ENCODE assay signal across 15 cellular contexts in genomic region chr9:127485995-127486394, GRCh38. TPM values are rescaled to one million over a fixed set of nuclear protein-coding genes. Genes with fewer than 3 reads are reported as not detected.
DNase-seq lines count a peak whose midpoint lies in the region; ATAC-seq, FAIRE-seq and TF ChIP-seq lines count a peak whose summit lies in the region.
"Had no signal": no experiment of that assay in that cellular context is flagged by ENCODE, and none has a peak within 500 bp of the region (broad histone marks: within the 10 kb centered on the region; RNA-seq: fewer than 3 reads in every experiment).

No MANE protein-coding gene starts in this region.

- no peaks in the 10 kb centered on the region for H3K27me3 Mint-ChIP-seq in H9 (ENCODE audit: low read depth)
- no peaks in the 10 kb centered on the region for H3K27me3 Mint-ChIP-seq in activated T-cell treated with anti-CD3 and anti-CD28 coated beads, Interleukin-2, amount 50 U/mL, for 72 hours (ENCODE audit: low read depth)
- H3K27me3 Mint-ChIP-seq in CD4-positive, alpha-beta T cell = no peaks in the 10 kb centered on the region

- POLR2A ChIA-PET in H1 (lab: Charles Lee; ENCODE audit: partially characterized antibody) = interaction anchor here (0.7 kb wide), 1 partner anchor 27 kb away, joined by 3 read pairs; no protein-coding TSS in a partner anchor
- POLR2A ChIA-PET in CD4-positive, alpha-beta T cell (lab: Charles Lee) = no interaction called here

- ATAC-seq in omental fat pad (ENCODE audit: low FRiP score) = peak; percentile 52
- ATAC-seq in activated T-cell treated with anti-CD3 and anti-CD28 coated beads, Interleukin-2, amount 50 U/mL, for 72 hours (replicated peaks in 1 of 2) = no peak
- ATAC-seq in CD4-positive, alpha-beta T cell (ENCODE audit: poor library complexity) = no peak

- H3K56ac ChIP-seq in H9 (ENCODE audit: insufficient read length, low read depth, low read length) = no peak overlapping the region
- no peak overlapping the region for H3K56ac ChIP-seq in H1 (replicated peaks; ENCODE audit: insufficient read length, low read depth, low read length)

- H4K8ac ChIP-seq in H9 (replicated peaks; ENCODE audit: insufficient read length, low read depth, low read length) (no peak overlapping the region), H1 (ENCODE audit: extremely low read depth, insufficient read depth, low read length) (no peak overlapping the region)

- FAIRE-seq in H1 (lab: Jason Lieb, UNC) = no peak

- DNase-seq in H9 (no peak), H1 (ENCODE audit: low read depth in 1 of 2, low spot score in 2 of 2) (no peak), omental fat pad (ENCODE audit: low spot score) (no peak), middle frontal gyrus (ENCODE audit: extremely low spot score, low spot score) (no peak)
- no peak for DNase-seq in activated T-cell treated with anti-CD3 and anti-CD28 coated beads, Interleukin-2, amount 50 U/mL, for 72 hours
- no peak for DNase-seq in CD4-positive, alpha-beta T cell
- DNase-seq: NCI-H1417 treated with DMSO at 0.1 percent for 48 hours; NCI-H2029; NCI-H2227 treated with DMSO at 0.1 percent for 48 hours; NCI-H524 treated with DMSO at 0.1 percent for 48 hours; NK-92 treated with Interleukin-12 subunit alpha and Interleukin-12 subunit beta, amount 100 ng/mL, for 24 hours; OCI-M1; RPMI8226; SJCRH30 had no signal

- H3K23me2 ChIP-seq in H9 (ENCODE audit: insufficient read length, low read depth, low read length, poor library complexity, severe bottlenecking) (no peaks in the 10 kb centered on the region), H1 (ENCODE audit: low read depth, low read length) (no peaks in the 10 kb centered on the region)

- H3K27ac Mint-ChIP-seq in H9 = peak overlapping the region in 2 of 3 experiments; percentile 41 to 87; a peak in 2 of 7 replicates
- H3K27ac Mint-ChIP-seq in activated T-cell treated with anti-CD3 and anti-CD28 coated beads, Interleukin-2, amount 50 U/mL, for 72 hours = no peak overlapping the region
- H3K27ac Mint-ChIP-seq in CD4-positive, alpha-beta T cell = no peak overlapping the region

- WGBS in H9 (ENCODE audit: extremely low coverage, insufficient read length, low lambda C conversion rate) = no CpG with 5 or more reads among the region's 11 CpGs
- WGBS in H1 (ENCODE audit: extremely low coverage in 1 of 2, insufficient coverage in 1 of 2, insufficient read length in 1 of 2, insufficient replicate concordance in 2 of 2, low coverage in 1 of 2, low lambda C conversion rate in 2 of 2, missing lambda C conversion rate in 1 of 2), 2 experiments = 93% methylated on average over 11 of the region's 11 CpGs; no CpG with 5 or more reads in 1 of the 2 experiments

- no peak overlapping the region for H2BK20ac ChIP-seq in H9 (ENCODE audit: low read depth, low read length, poor library complexity, severe bottlenecking)
- H2BK20ac ChIP-seq in H1 (ENCODE audit: low read length) = no peak overlapping the region

- H3K4me2 ChIP-seq in H9 (ENCODE audit: insufficient read depth, insufficient read length, low read length) = no peak overlapping the region
- H3K4me2 ChIP-seq in H1 (ENCODE audit: insufficient read depth in 1 of 2, low read depth in 2 of 2, low read length in 2 of 2) = no peak overlapping the region

- TF ChIP-seq CTCF in H9 (conservative IDR thresholded peaks at IDR 0.05) (0 out of 3 replicates have a peak, but pooled peaks have one; percentile 16), VCaP (conservative IDR thresholded peaks at IDR 0.05) (no peak), H1 (IDR thresholded peaks at IDR 0.05; ENCODE audit: control extremely low read depth in 1 of 3, insufficient read depth in 1 of 3, low read depth in 1 of 3, low read length in 3 of 3) (no peak), omental fat pad (IDR thresholded peaks at IDR 0.05) (no peak)
- no peak for TF ChIP-seq CTCF in CD4-positive, alpha-beta T cell (IDR thresholded peaks at IDR 0.05)

- H3K79me1 ChIP-seq in H9 (ENCODE audit: insufficient read depth, low read depth, low read length, poor library complexity, severe bottlenecking) (no peaks in the 10 kb centered on the region), H1 (ENCODE audit: low read depth, low read length) (no peaks in the 10 kb centered on the region)

- H3K79me2 ChIP-seq in H9 (ENCODE audit: insufficient read depth, low read length) (no peaks in the 10 kb centered on the region), H1 (ENCODE audit: control insufficient read depth in 1 of 2, insufficient read depth in 2 of 2, low read length in 2 of 2) (no peaks in the 10 kb centered on the region)

- H3K18ac ChIP-seq in H9 (ENCODE audit: insufficient read length, low read depth, low read length) (no peak overlapping the region), H1 (ENCODE audit: extremely low read depth, low read length) (no peak overlapping the region)

- H3T11ph ChIP-seq in H9 (ENCODE audit: low read length) = no peak overlapping the region

- no peak for TF ChIP-seq RAD21 in H1 (IDR thresholded peaks at IDR 0.05 in 1 of 2, conservative IDR thresholded peaks at IDR 0.05 in 1 of 2; ENCODE audit: low read depth in 2 of 2, low read length in 2 of 2)

- H3K27ac ChIP-seq in H9 (ENCODE audit: insufficient read length, low read depth, low read length) (no peak overlapping the region), VCaP (peak overlapping the region; percentile 64), H1 (ENCODE audit: low read depth, low read length) (no peak overlapping the region)
- no peak overlapping the region for H3K27ac ChIP-seq in CD4-positive, alpha-beta T cell (ENCODE audit: low read depth, low read length)
- H3K27ac ChIP-seq: SJCRH30 had no signal

- H3K9ac ChIP-seq in H9 (ENCODE audit: extremely low read depth, insufficient read length, low read length) (no peak overlapping the region), H1 (replicated peaks in 1 of 4; ENCODE audit: extremely low read depth in 1 of 4, low read depth in 3 of 4, low read length in 3 of 4) (no peak overlapping the region)

- H2AK5ac ChIP-seq in H9 (ENCODE audit: insufficient read length, low read length) (no peak overlapping the region), H1 (ENCODE audit: low read depth, low read length) (no peak overlapping the region)

- no peak for TF ChIP-seq POLR2A in H1 (IDR thresholded peaks at IDR 0.05; ENCODE audit: control extremely low read depth in 1 of 2, low read depth in 2 of 2, low read length in 2 of 2)

- H2BK120ac ChIP-seq in H9 (ENCODE audit: low read depth, low read length, poor library complexity, severe bottlenecking) = no peak overlapping the region
- no peak overlapping the region for H2BK120ac ChIP-seq in H1 (replicated peaks; ENCODE audit: low read depth, low read length)

- H3K4ac ChIP-seq in H9 (ENCODE audit: low read depth, low read length) (no peak overlapping the region), H1 (replicated peaks; ENCODE audit: insufficient read length, low read depth, low read length) (no peak overlapping the region)

- H3K36me3 ChIP-seq in H1 (ENCODE audit: control insufficient read depth in 2 of 4, insufficient read depth in 4 of 4, low read length in 3 of 4) = peaks cover 0 to 17% (median 6%) of the 10 kb centered on the region in 4 experiments; a peak in 6 of 8 replicates
- H3K36me3 ChIP-seq: SJCRH30 had no signal

- H3K36me3 Mint-ChIP-seq in H9 (ENCODE audit: insufficient read depth in 1 of 3, low read depth in 3 of 3) = peaks cover 10 to 41% (median 18%) of the 10 kb centered on the region in 3 experiments
- peaks cover 5 to 8% of the 10 kb centered on the region in 2 donors for H3K36me3 Mint-ChIP-seq in activated T-cell treated with anti-CD3 and anti-CD28 coated beads, Interleukin-2, amount 50 U/mL, for 72 hours (ENCODE audit: insufficient read depth in 2 of 2)
- H3K36me3 Mint-ChIP-seq in CD4-positive, alpha-beta T cell (ENCODE audit: low read depth) = peaks cover 49% of the 10 kb centered on the region

- intact Hi-C loops in CD4-positive, alpha-beta T cell (cut with DNase I, micrococcal nuclease) = no loop called here

- no peak for TF ChIP-seq EP300 in H1 (IDR thresholded peaks at IDR 0.05; ENCODE audit: borderline replicate concordance in 1 of 2, low read depth in 2 of 2, low read length in 2 of 2)

- H2BK12ac ChIP-seq in H9 (ENCODE audit: insufficient read length, low read depth, low read length) = no peak overlapping the region
- H2BK12ac ChIP-seq in H1 (ENCODE audit: low read depth, low read length) = no peak overlapping the region

- H2BK5ac ChIP-seq in H9 (ENCODE audit: insufficient read length, low read length) = no peak overlapping the region
- H2BK5ac ChIP-seq in H1 (ENCODE audit: low read depth, low read length) = no peak overlapping the region

- no peaks in the 10 kb centered on the region for H3K9me3 Mint-ChIP-seq in H9
- no peaks in the 10 kb centered on the region for H3K9me3 Mint-ChIP-seq in activated T-cell treated with anti-CD3 and anti-CD28 coated beads, Interleukin-2, amount 50 U/mL, for 72 hours
- no peaks in the 10 kb centered on the region for H3K9me3 Mint-ChIP-seq in CD4-positive, alpha-beta T cell

- H3K4me3 ChIP-seq in H1 (ENCODE audit: extremely low read depth in 1 of 4, insufficient read depth in 2 of 4, low read depth in 3 of 4, low read length in 4 of 4) = no peak overlapping the region
- H3K4me3 ChIP-seq: SJCRH30 had no signal

- no peak overlapping the region for H3K4me3 Mint-ChIP-seq in H9
- no peak overlapping the region for H3K4me3 Mint-ChIP-seq in activated T-cell treated with anti-CD3 and anti-CD28 coated beads, Interleukin-2, amount 50 U/mL, for 72 hours
- H3K4me3 Mint-ChIP-seq in CD4-positive, alpha-beta T cell = no peak overlapping the region

- H3K27me3 ChIP-seq in H9 (ENCODE audit: insufficient read depth, low read length) (no peaks in the 10 kb centered on the region), H1 (replicated peaks in 1 of 4; ENCODE audit: control insufficient read depth in 3 of 4, extremely low read depth in 1 of 4, insufficient read depth in 3 of 4, low read length in 3 of 4) (no peaks in the 10 kb centered on the region)
- H3K27me3 ChIP-seq in CD4-positive, alpha-beta T cell (ENCODE audit: control insufficient read depth, insufficient read depth, low read length) = no peaks in the 10 kb centered on the region
- H3K27me3 ChIP-seq: SJCRH30 had no signal

- CTCF ChIA-PET in H1 (lab: Charles Lee; ENCODE audit: partially characterized antibody) = interaction anchor here (0.6 to 1.0 kb wide), 2 partner anchors 50 to 572 kb away, joined by 3 read pairs; no protein-coding TSS in a partner anchor
- CTCF ChIA-PET in CD4-positive, alpha-beta T cell (lab: Charles Lee) = no interaction called here

- H3K9me3 ChIP-seq in H9 (ENCODE audit: control insufficient read depth, low read depth, low read length) (no peaks in the 10 kb centered on the region), H1 (ENCODE audit: insufficient read depth in 2 of 2, low read depth in 1 of 2, low read length in 1 of 2) (no peaks in the 10 kb centered on the region)
- no peaks in the 10 kb centered on the region for H3K9me3 ChIP-seq in CD4-positive, alpha-beta T cell (ENCODE audit: control insufficient read depth, low read length)
- H3K9me3 ChIP-seq: SJCRH30 had no signal

- H4K5ac ChIP-seq in H9 (ENCODE audit: insufficient read length, low read depth, low read length) (no peak overlapping the region), H1 (ENCODE audit: insufficient read length, low read depth, low read length) (no peak overlapping the region)

- H3K23ac ChIP-seq in H9 (ENCODE audit: insufficient read length, low read depth, low read length) = no peak overlapping the region
- H3K23ac ChIP-seq in H1 (ENCODE audit: insufficient read length) = no peak overlapping the region

- H2AFZ ChIP-seq in H9 (ENCODE audit: low read length) (no peak overlapping the region), H1 (ENCODE audit: low read length) (no peak overlapping the region)

- H3K4me1 Mint-ChIP-seq in H9 = peaks cover 4 to 8% of the 10 kb centered on the region in 2 experiments
- H3K4me1 Mint-ChIP-seq in activated T-cell treated with anti-CD3 and anti-CD28 coated beads, Interleukin-2, amount 50 U/mL, for 72 hours (ENCODE audit: low read depth) = no peaks in the 10 kb centered on the region
- H3K4me1 Mint-ChIP-seq in CD4-positive, alpha-beta T cell (ENCODE audit: low read depth) = no peaks in the 10 kb centered on the region

- H3K4me1 ChIP-seq in H9 (ENCODE audit: insufficient read depth, low read length) = no peaks in the 10 kb centered on the region
- H3K4me1 ChIP-seq in H1 (replicated peaks in 1 of 4; ENCODE audit: control insufficient read depth in 3 of 4, insufficient read depth in 4 of 4, low read length in 3 of 4) = peaks cover 0 to 7% (median 2%) of the 10 kb centered on the region in 4 experiments; a peak in 5 of 7 replicates
- H3K4me1 ChIP-seq: SJCRH30 had no signal

- no peak overlapping the region for H2BK15ac ChIP-seq in H9 (ENCODE audit: low read depth, low read length)
- no peak overlapping the region for H2BK15ac ChIP-seq in H1 (ENCODE audit: low read length)

- no peak overlapping the region for H3K14ac ChIP-seq in H9 (ENCODE audit: insufficient read depth, low read length)
- H3K14ac ChIP-seq in H1 (ENCODE audit: insufficient read length) = no peak overlapping the region

- H4K91ac ChIP-seq in H9 (ENCODE audit: insufficient read length, low read depth, low read length) (no peak overlapping the region), H1 (replicated peaks; ENCODE audit: insufficient read length, low read length) (no peak overlapping the region)

- H4K20me1 ChIP-seq in H9 (ENCODE audit: control insufficient read depth, insufficient read depth, insufficient read length) (no peaks in the 10 kb centered on the region), H1 (replicated peaks in 1 of 2; ENCODE audit: control insufficient read depth in 1 of 2, insufficient read depth in 2 of 2, low read length in 2 of 2) (peaks cover 0 to 1% of the 10 kb centered on the region in 2 experiments)

RNA-seq across cellular contexts. Expression of gene LRSAM1, which starts 34.7 kb away (rescaled TPM):
- total RNA-seq in H9 (2021) (15.0 and 16.2 TPM in 2 replicates), omental fat pad (10 to 100 TPM in 2 of 4 donors, 1 to 10 TPM in 2; 8.3 to 14.6 (median 10.8) TPM)
- total RNA-seq in H1 (2021; fragmentation: NEBNext Ultra II Directional; extraction: Animal tissue kit (Norgen Biotek cat#: 25700)) = 18.3 and 18.8 TPM in 2 replicates
- polyA plus RNA-seq in H1 (2011; rRNA removed) = 9.7 and 16.2 TPM in 2 replicates
- 14.4 TPM for polyA plus RNA-seq in H1 (2011; cell fraction: cytosol; rRNA removed)
- polyA plus RNA-seq in H1 (2011; cell fraction: nucleus; rRNA removed) = 38.1 TPM
- 13.0 to 19.6 TPM (median 17.2 TPM) in 4 replicates for polyA plus RNA-seq in H1 (2012, experiment 1 of 2)
- polyA plus RNA-seq in H1 (2012, experiment 2 of 2) = 17.2 TPM
- polyA plus RNA-seq in H1 (2013, experiment 1 of 2) = 10.1 TPM
- 9.4 TPM for polyA plus RNA-seq in H1 (2013, experiment 2 of 2)
- polyA minus RNA-seq in H1 (2011; rRNA and poly(A)+ RNA removed) = 9.7 and 10.9 TPM in 2 replicates
- polyA minus RNA-seq in H1 (2011; cell fraction: cytosol; rRNA and poly(A)+ RNA removed) = 12.3 TPM
- 21.2 TPM for polyA minus RNA-seq in H1 (2011; cell fraction: nucleus; rRNA and poly(A)+ RNA removed)
- total RNA-seq in activated T-cell treated with anti-CD3 and anti-CD28 coated beads, Interleukin-2, amount 50 U/mL, for 72 hours = 10 to 100 TPM; 30.5 to 33.8 TPM
- total RNA-seq in CD4-positive, alpha-beta T cell = 10 to 100 TPM; 11.4 to 16.0 TPM

RNA-seq across cellular contexts. Expression of gene RPL12, which starts 34.8 kb away (rescaled TPM):
- total RNA-seq in H9 (2021) (1,710 and 1,711 TPM in 2 replicates), omental fat pad (1,000 to 10,000 TPM; 2,044 to 2,498 (median 2,365) TPM)
- 1,993 and 2,006 TPM in 2 replicates for total RNA-seq in H1 (2021; fragmentation: NEBNext Ultra II Directional; extraction: Animal tissue kit (Norgen Biotek cat#: 25700))
- 4,427 and 4,892 TPM in 2 replicates for polyA plus RNA-seq in H1 (2011; rRNA removed)
- 5,729 TPM for polyA plus RNA-seq in H1 (2011; cell fraction: cytosol; rRNA removed)
- polyA plus RNA-seq in H1 (2011; cell fraction: nucleus; rRNA removed) = 1,855 TPM
- 3,132 to 3,522 TPM (median 3,375 TPM) in 4 replicates for polyA plus RNA-seq in H1 (2012, experiment 1 of 2)
- polyA plus RNA-seq in H1 (2012, experiment 2 of 2) = 5,820 TPM
- 3,402 TPM for polyA plus RNA-seq in H1 (2013, experiment 1 of 2)
- polyA plus RNA-seq in H1 (2013, experiment 2 of 2) = 3,308 TPM
- polyA minus RNA-seq in H1 (2011; rRNA and poly(A)+ RNA removed) = 609 and 632 TPM in 2 replicates
- 823 TPM for polyA minus RNA-seq in H1 (2011; cell fraction: cytosol; rRNA and poly(A)+ RNA removed)
- 843 TPM for polyA minus RNA-seq in H1 (2011; cell fraction: nucleus; rRNA and poly(A)+ RNA removed)
- 1,000 to 10,000 TPM; 2,503 to 2,755 TPM for total RNA-seq in activated T-cell treated with anti-CD3 and anti-CD28 coated beads, Interleukin-2, amount 50 U/mL, for 72 hours
- 1,000 to 10,000 TPM; 1,884 to 1,993 TPM for total RNA-seq in CD4-positive, alpha-beta T cell

Comparison
In these comparisons a context has a peak if more than half of its experiments do, and no peak if none do; other contexts are left out.
1. H3K27ac Mint-ChIP-seq: peak in H9 (2 of 3); none in activated T-cell treated with anti-CD3 and anti-CD28 coated beads, Interleukin-2, amount 50 U/mL, for 72 hours (single experiment) and CD4-positive, alpha-beta T cell (single experiment).